ENCODE assay signal across 8 cellular contexts in genomic region chr19:48835734-48836088, GRCh38. TPM values are rescaled to one million over a fixed set of nuclear protein-coding genes. Genes with fewer than 3 reads are reported as not detected.
DNase-seq lines count a peak whose midpoint lies in the region; ATAC-seq and TF ChIP-seq lines count a peak whose summit lies in the region.

No MANE protein-coding gene starts in this region.

- H3K36me3 Mint-ChIP-seq in type B pancreatic cell: peaks cover 4% of the 10 kb centered on the region

- H3K27me3 Mint-ChIP-seq in type B pancreatic cell: no peaks in the 10 kb centered on the region

- H3K4me3 Mint-ChIP-seq in type B pancreatic cell: peak overlapping the region; percentile 92

- H3K4me3 ChIP-seq in HAP-1 (peak overlapping the region; percentile 11), adrenal gland (peak overlapping the region in 3 of 4 donors; percentile 62 to 67 (median 65)), heart right ventricle (peak overlapping the region; percentile 21 to 55 (median 42))

- WGBS in adrenal gland, 4 donors: 4 to 13% (median 7%) methylated on average over 4 to 12 of the region's 12 CpGs
- 4 to 5% methylated on average over 12 of the region's 12 CpGs for WGBS in heart right ventricle, 2 donors

- TF ChIP-seq POLR2A in adrenal gland (IDR thresholded peaks at IDR 0.05): peak in 1 of 2 donors; percentile 86

- H3K27me3 ChIP-seq in HAP-1 (ENCODE audit: low read depth) (no peaks in the 10 kb centered on the region), adrenal gland (no peaks in the 10 kb centered on the region), heart right ventricle (peaks cover 0 to 4% (median 0%) of the 10 kb centered on the region in 7 donors)

- peaks cover 20% of the 10 kb centered on the region for H3K4me1 Mint-ChIP-seq in type B pancreatic cell (ENCODE audit: unreplicated experiment)

- in situ Hi-C loops in HAP-1 (cut with MboI; ENCODE audit: low sequenced_read_pairs): loop anchor here (5.0 kb wide), 2 partner anchors 43 to 188 kb away; partner anchors contain the start of gene CA11

- peaks cover 5% of the 10 kb centered on the region for H3K4me1 ChIP-seq in HAP-1
- H3K4me1 ChIP-seq in adrenal gland (replicated peaks in 1 of 2): peaks cover 4 to 7% of the 10 kb centered on the region in 2 donors
- H3K4me1 ChIP-seq in heart right ventricle: peaks cover 0 to 21% (median 10%) of the 10 kb centered on the region in 9 donors

- DNase-seq in DMS53 treated with DMSO at 0.1 percent for 48 hours (lab: John Stamatoyannopoulos, UW; ENCODE audit: unreplicated experiment) (peak; percentile 91), HAP-1 (ENCODE audit: low spot score in 2 of 2) (peak; percentile 86 to 97), NCI-H1417 (lab: John Stamatoyannopoulos, UW) (peak; percentile 91 to 97 (median 95)), SW 1271 (lab: John Stamatoyannopoulos, UW) (peak; percentile 50 to 75), adrenal gland (peak; percentile 95 to 99 (median 97)), heart right ventricle (peak; percentile 93), posterior vena cava (ENCODE audit: low spot score) (peak; percentile 96), type B pancreatic cell (ENCODE audit: extremely low spot score, unreplicated experiment) (peak; percentile 91)

- no peaks in the 10 kb centered on the region for H3K9me3 Mint-ChIP-seq in type B pancreatic cell

- TF ChIP-seq CTCF in adrenal gland (IDR thresholded peaks at IDR 0.05) (peak; percentile 76 to 97 (median 95)), heart right ventricle (IDR thresholded peaks at IDR 0.05) (peak; percentile 82 to 94 (median 90)), type B pancreatic cell (conservative IDR thresholded peaks at IDR 0.05) (peak; percentile 95)

- intact Hi-C loops in adrenal gland (cut with DNase I): loop anchor here (2.0 to 5.0 kb wide), 2 partner anchors 41 to 132 kb away; partner anchors contain the start of gene FTL (in 1 of the 2)
- intact Hi-C loops in heart right ventricle (cut with DNase I): loop anchor here in 9 of 10 donors (1.0 to 10.0 kb wide), 7 partner anchors 40 to 191 kb away; partner anchors contain the start of genes CA11 (in 5 of the 9) and NTN5 (in 1 of the 9)
- intact Hi-C loops in posterior vena cava (cut with DNase I): loop anchor here (2.0 to 10.0 kb wide), 4 partner anchors 49 to 191 kb away; partner anchors contain the start of genes CA11 (in 1 of the 2) and NTN5 (in 1 of the 2)

- no peaks in the 10 kb centered on the region for H3K36me3 ChIP-seq in HAP-1 (replicated peaks)
- peaks cover 0 to 19% of the 10 kb centered on the region in 2 donors for H3K36me3 ChIP-seq in adrenal gland (replicated peaks in 1 of 2)
- peaks cover 0 to 36% (median 0%) of the 10 kb centered on the region in 9 donors for H3K36me3 ChIP-seq in heart right ventricle

- peak; percentile 91 to 96 (median 92) for ATAC-seq in heart right ventricle

- H3K27ac ChIP-seq in adrenal gland (peak overlapping the region in 4 of 5 donors; percentile 39 to 91 (median 86)), heart right ventricle (peak overlapping the region in 8 of 10 donors; percentile 29 to 77 (median 64))

- H3K9me3 ChIP-seq in HAP-1 (no peaks in the 10 kb centered on the region), adrenal gland (replicated peaks in 1 of 3) (no peaks in the 10 kb centered on the region), heart right ventricle (no peaks in the 10 kb centered on the region)

- H3K27ac Mint-ChIP-seq in type B pancreatic cell: peak overlapping the region; percentile 88

RNA-seq across cellular contexts. Expression of gene HSD17B14, which starts 0.6 kb away (rescaled TPM):
- total RNA-seq in adrenal gland: 10 to 100 TPM; 33.0 to 63.0 (median 40.6) TPM
- 100 to 1,000 TPM in 2 of 3 donors, 1 to 10 TPM in 1; 7.4 to 178 (median 135) TPM for polyA plus RNA-seq in adrenal gland
- total RNA-seq in heart right ventricle: 1 to 10 TPM; 1.1 to 5.3 (median 3.1) TPM
- 1 to 10 TPM; 2.4 to 2.7 TPM for polyA plus RNA-seq in heart right ventricle
- total RNA-seq in posterior vena cava: 1 to 10 TPM; 5.6 to 6.6 TPM
- total RNA-seq in type B pancreatic cell (ENCODE audit: low replicate concordance): 9.4 and 12.9 TPM in 2 replicates

RNA-seq across cellular contexts. Expression of gene BCAT2, which starts 24.9 kb away (rescaled TPM):
- total RNA-seq in adrenal gland (100 to 1,000 TPM in 7 of 8 donors, 10 to 100 TPM in 1; 81.9 to 163 (median 117) TPM), heart right ventricle (10 to 100 TPM; 49.9 to 77.8 (median 65.2) TPM), posterior vena cava (10 to 100 TPM; 21.7 to 24.9 TPM), type B pancreatic cell (ENCODE audit: low replicate concordance) (52.8 and 73.3 TPM in 2 replicates)
- polyA plus RNA-seq in adrenal gland (100 to 1,000 TPM in 1 of 3 donors, 10 to 100 TPM in 2; 82.9 to 114 (median 87.6) TPM), heart right ventricle (10 to 100 TPM; 43.7 to 96.7 TPM)

RNA-seq across cellular contexts. Expression of gene PLEKHA4, which starts 32.7 kb away (rescaled TPM):
- total RNA-seq in adrenal gland (10 to 100 TPM; 17.6 to 65.1 (median 25.4) TPM), heart right ventricle (10 to 100 TPM; 18.5 to 70.6 (median 25.1) TPM), posterior vena cava (10 to 100 TPM; 91.0 to 91.2 TPM), type B pancreatic cell (ENCODE audit: low replicate concordance) (15.8 and 45.4 TPM in 2 replicates)
- polyA plus RNA-seq in adrenal gland (10 to 100 TPM in 2 of 3 donors, 1 to 10 TPM in 1; 7.1 to 74.6 (median 70.8) TPM), heart right ventricle (10 to 100 TPM; 29.3 to 29.5 TPM)

RNA-seq across cellular contexts. Expression of gene PPP1R15A, which starts 36.5 kb away (rescaled TPM):
- 10 to 100 TPM; 29.5 to 54.6 (median 41.5) TPM for total RNA-seq in adrenal gland
- polyA plus RNA-seq in adrenal gland: 100 to 1,000 TPM in 1 of 3 donors, 10 to 100 TPM in 2; 49.2 to 174 (median 73.3) TPM
- total RNA-seq in heart right ventricle: 100 to 1,000 TPM in 1 of 10 donors, 10 to 100 TPM in 9; 55.4 to 123 (median 73.7) TPM
- polyA plus RNA-seq in heart right ventricle: 100 to 1,000 TPM in 1 of 2 donors, 10 to 100 TPM in 1; 59.6 to 192 TPM
- total RNA-seq in posterior vena cava: 100 to 1,000 TPM in 1 of 2 donors, 10 to 100 TPM in 1; 72.8 to 172 TPM
- total RNA-seq in type B pancreatic cell (ENCODE audit: low replicate concordance): 57.5 and 161 TPM in 2 replicates

Comparison
In these comparisons a context has a peak if more than half of its experiments do, and no peak if none do; other contexts are left out.
1. Peak in every context shown above with its lines: DNase-seq, ATAC-seq, H3K4me3 ChIP-seq and H3K27ac ChIP-seq.
2. H3K4me3 ChIP-seq: peak in every context shown above with its lines; median percentile 65 in adrenal gland; 42 in heart right ventricle; 11 in HAP-1.